In the genomic region with DNA sequence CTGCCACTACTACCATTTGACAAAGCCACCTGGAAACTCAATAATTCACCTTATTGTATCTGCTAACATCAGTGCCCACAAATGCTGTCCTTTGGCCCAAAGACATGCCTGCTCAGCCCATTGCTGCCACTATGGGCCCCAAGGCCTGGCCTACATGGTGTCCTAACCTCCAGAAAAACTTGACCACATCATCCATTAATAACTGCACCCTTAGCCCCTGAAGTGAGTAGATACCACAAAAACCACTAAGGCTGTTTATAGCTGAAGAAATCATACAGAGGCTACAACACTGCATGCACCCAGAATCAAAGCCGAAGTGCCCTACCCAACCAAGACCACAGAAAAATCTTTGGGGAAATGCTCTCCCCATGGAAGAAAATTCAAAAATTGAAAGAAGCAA, we compare ENCODE assay signal across 25 cellular contexts.
"Had no signal": no experiment of that assay in that cellular context is flagged by ENCODE, and none has a peak within 500 bp of the region (broad histone marks: within the 10 kb centered on the region; RNA-seq: fewer than 3 reads in every experiment).

No MANE protein-coding gene starts in this region.

- H3K4me1 ChIP-seq: body of pancreas, SJSA1 had no signal

- H3K4me3 ChIP-seq: body of pancreas, coronary artery, SJSA1 had no signal

- H3K27ac ChIP-seq: body of pancreas, coronary artery, SJSA1, WERI-Rb-1 had no signal

- DNase-seq: activated CD4-positive, alpha-beta T cell treated with anti-CD3 and anti-CD28 coated beads for 36 hours; activated CD8-positive, alpha-beta memory T cell treated with anti-CD3 and anti-CD28 coated beads, Interleukin-2, amount 50 U/mL, for 4 hours; activated CD8-positive, alpha-beta T cell treated with anti-CD3 and anti-CD28 coated beads for 36 hours; activated naive CD4-positive, alpha-beta T cell treated with anti-CD3 and anti-CD28 coated beads, Interleukin-2, amount 50 U/mL, for 16 hours; activated naive CD8-positive, alpha-beta T cell treated with anti-CD3 and anti-CD28 coated beads, Interleukin-2, amount 10 ng/mL, durations not matched to agents 7 days and 5 days; aorta; body of pancreas; central memory CD4-positive, alpha-beta T cell; KG1; NCI-H1092; NCI-H1417; NCI-H1930; NCI-H2171; NCI-H2227 treated with DMSO at 0.1 percent for 48 hours; NCI-H446 treated with DMSO at 0.1 percent for 48 hours; NCI-H524 treated with DMSO at 0.1 percent for 48 hours; NCI-H748 treated with DMSO at 0.1 percent for 48 hours; PC-3; SHP77; T-helper 1 cell; WERI-Rb-1 had no signal

- H3K36me3 Mint-ChIP-seq: activated naive CD8-positive, alpha-beta T cell treated with anti-CD3 and anti-CD28 coated beads, Interleukin-2, amount 10 ng/mL, durations not matched to agents 7 days and 5 days had no signal

- H3K9me3 ChIP-seq: body of pancreas, SJSA1 had no signal

- H3K4me3 Mint-ChIP-seq: activated CD4-positive, alpha-beta T cell treated with anti-CD3 and anti-CD28 coated beads for 36 hours; activated CD8-positive, alpha-beta T cell treated with anti-CD3 and anti-CD28 coated beads for 36 hours; activated naive CD8-positive, alpha-beta T cell treated with anti-CD3 and anti-CD28 coated beads, Interleukin-2, amount 10 ng/mL, durations not matched to agents 7 days and 5 days had no signal

- H3K4me1 Mint-ChIP-seq: activated CD4-positive, alpha-beta T cell treated with anti-CD3 and anti-CD28 coated beads for 36 hours; activated naive CD8-positive, alpha-beta T cell treated with anti-CD3 and anti-CD28 coated beads, Interleukin-2, amount 10 ng/mL, durations not matched to agents 7 days and 5 days had no signal

- H3K27me3 ChIP-seq: body of pancreas, SJSA1 had no signal

- H3K27me3 Mint-ChIP-seq: activated CD4-positive, alpha-beta T cell treated with anti-CD3 and anti-CD28 coated beads for 36 hours; activated CD8-positive, alpha-beta T cell treated with anti-CD3 and anti-CD28 coated beads for 36 hours; activated naive CD8-positive, alpha-beta T cell treated with anti-CD3 and anti-CD28 coated beads, Interleukin-2, amount 10 ng/mL, durations not matched to agents 7 days and 5 days had no signal

- H3K27ac Mint-ChIP-seq: activated CD4-positive, alpha-beta T cell treated with anti-CD3 and anti-CD28 coated beads for 36 hours; activated CD8-positive, alpha-beta T cell treated with anti-CD3 and anti-CD28 coated beads for 36 hours; activated naive CD8-positive, alpha-beta T cell treated with anti-CD3 and anti-CD28 coated beads, Interleukin-2, amount 10 ng/mL, durations not matched to agents 7 days and 5 days had no signal

- FAIRE-seq: bronchial epithelial cell, RCC 7860 had no signal

- ATAC-seq: activated CD4-positive, alpha-beta T cell treated with anti-CD3 and anti-CD28 coated beads for 36 hours; activated CD8-positive, alpha-beta T cell treated with anti-CD3 and anti-CD28 coated beads for 36 hours; body of pancreas; PC-3 had no signal

- H3K36me3 ChIP-seq: SJSA1, WERI-Rb-1 had no signal
